Comparison of ENCODE assay signal across 13 cellular contexts in the genomic region with DNA sequence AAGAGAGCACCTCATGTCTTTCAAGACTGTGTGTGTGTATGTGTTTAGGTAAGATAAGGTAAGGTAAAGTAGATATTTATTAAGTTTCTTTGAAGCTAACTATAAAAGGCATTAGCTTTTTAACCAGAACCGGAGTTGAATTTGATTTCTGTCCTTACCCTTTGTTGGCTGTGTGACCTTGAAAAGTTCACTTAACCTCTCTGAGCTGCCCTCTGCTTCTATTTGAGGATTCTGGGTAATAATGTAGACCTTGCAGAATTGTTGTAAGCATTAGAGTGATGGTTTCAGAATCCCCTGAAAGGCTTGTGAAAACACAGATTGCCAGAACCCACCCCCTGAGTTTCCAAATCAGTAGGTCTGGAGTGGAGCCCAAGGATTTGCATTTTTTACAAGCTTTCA. TPM values are rescaled to one million over a fixed set of nuclear protein-coding genes. Genes with fewer than 3 reads are reported as not detected.
A peak's percentile ranks its signal among the peaks of the same experiment; 100 is the strongest.
DNase-seq lines count a peak whose midpoint lies in the region; ATAC-seq and TF ChIP-seq lines count a peak whose summit lies in the region.
"Had no signal": no experiment of that assay in that cellular context is flagged by ENCODE, and none has a peak within 500 bp of the region (broad histone marks: within the 10 kb centered on the region; RNA-seq: fewer than 3 reads in every experiment).

No MANE protein-coding gene starts in this region.

- H4K20me1 ChIP-seq in KMS-11 (ENCODE audit: insufficient read depth) = 0 out of 2 replicates have a peak, but pooled peaks cover 9% of the 10 kb centered on the region

- H3K27me3 ChIP-seq in CD4-positive, CD25-positive, alpha-beta regulatory T cell (ENCODE audit: control insufficient read depth, insufficient read depth, low read length) = no peaks in the 10 kb centered on the region
- no peaks in the 10 kb centered on the region for H3K27me3 ChIP-seq in KMS-11 (ENCODE audit: insufficient read depth, low read depth)
- H3K27me3 ChIP-seq in CD4-positive, alpha-beta memory T cell (ENCODE audit: insufficient read depth, low read length) = no peaks in the 10 kb centered on the region

- H3K4me3 Mint-ChIP-seq in CD4-positive, CD25-positive, alpha-beta regulatory T cell = peak overlapping the region in 1 of 4 donors; percentile 69
- H3K4me3 Mint-ChIP-seq in brain (peak overlapping the region in 2 of 5 experiments; percentile 6 to 68), osteocyte (ENCODE audit: unreplicated experiment) (peak overlapping the region; percentile 57)
- no peak overlapping the region for H3K4me3 Mint-ChIP-seq in CD4-positive, alpha-beta memory T cell
- H3K4me3 Mint-ChIP-seq: CD14-positive monocyte, T-cell had no signal

- ATAC-seq in CD4-positive, CD25-positive, alpha-beta regulatory T cell (ENCODE audit: low read depth in 2 of 2) = no peak
- ATAC-seq: T-cell had no signal

- CTCF ChIA-PET in CD4-positive, alpha-beta memory T cell (lab: Charles Lee; ENCODE audit: partially characterized antibody) = interaction anchor here (0.6 to 15.4 kb wide), 9 partner anchors 7 to 629 kb away, joined by 3 to 471 read pairs (median 4); partner anchors contain the start of gene LIMD1

- H3K4me2 ChIP-seq in KMS-11 = peak overlapping the region; percentile 21; the same call in 1 of the 2 replicates

- H3K4me1 Mint-ChIP-seq in CD4-positive, CD25-positive, alpha-beta regulatory T cell = peaks cover 9 to 38% (median 23%) of the 10 kb centered on the region in 4 donors
- H3K4me1 Mint-ChIP-seq in brain (peaks cover 48% of the 10 kb centered on the region), osteocyte (ENCODE audit: unreplicated experiment) (peaks cover 56% of the 10 kb centered on the region)
- peaks cover 15 to 36% (median 25%) of the 10 kb centered on the region in 4 donors for H3K4me1 Mint-ChIP-seq in CD4-positive, alpha-beta memory T cell

- no peaks in the 10 kb centered on the region for H3K9me3 Mint-ChIP-seq in CD4-positive, CD25-positive, alpha-beta regulatory T cell
- H3K9me3 Mint-ChIP-seq in brain (peaks cover 0 to 3% (median 0%) of the 10 kb centered on the region in 5 experiments), osteocyte (ENCODE audit: unreplicated experiment) (no peaks in the 10 kb centered on the region)
- no peaks in the 10 kb centered on the region for H3K9me3 Mint-ChIP-seq in CD4-positive, alpha-beta memory T cell
- H3K9me3 Mint-ChIP-seq: CD14-positive monocyte, T-cell had no signal

- H3K36me3 Mint-ChIP-seq in CD4-positive, CD25-positive, alpha-beta regulatory T cell = peaks cover 32% of the 10 kb centered on the region
- H3K36me3 Mint-ChIP-seq in brain (peaks cover 33% of the 10 kb centered on the region), osteocyte (ENCODE audit: unreplicated experiment) (peaks cover 6% of the 10 kb centered on the region)
- H3K36me3 Mint-ChIP-seq in CD4-positive, alpha-beta memory T cell = peaks cover 34 to 54% of the 10 kb centered on the region in 2 donors

- H3K27ac ChIP-seq in CD4-positive, CD25-positive, alpha-beta regulatory T cell (ENCODE audit: insufficient read depth, low read length, poor library complexity, severe bottlenecking) = no peak overlapping the region
- H3K27ac ChIP-seq in KMS-11 = peak overlapping the region; percentile 18; the same call in 1 of the 2 replicates
- H3K27ac ChIP-seq in CD4-positive, alpha-beta memory T cell (ENCODE audit: low read depth, low read length) = no peak overlapping the region

- POLR2A ChIA-PET in CD4-positive, alpha-beta memory T cell (lab: Charles Lee; ENCODE audit: partially characterized antibody) = interaction anchor here (1.2 to 3.5 kb wide), 2 partner anchors 10 to 27 kb away, joined by 4 to 18 read pairs; no protein-coding TSS in a partner anchor

- H3K79me2 ChIP-seq in KMS-11 (ENCODE audit: insufficient read depth, low read depth) = peaks cover 22% of the 10 kb centered on the region

- H3K9ac ChIP-seq in KMS-11 = no peak overlapping the region

- intact Hi-C loops in CD4-positive, alpha-beta memory T cell (cut with micrococcal nuclease) = loop anchor here (5.0 kb wide), 1 partner anchor 35 kb away; no protein-coding TSS in a partner anchor

- H3K9me3 ChIP-seq in CD4-positive, CD25-positive, alpha-beta regulatory T cell (ENCODE audit: control insufficient read depth in 2 of 2, low read length in 2 of 2) = no peaks in the 10 kb centered on the region
- no peaks in the 10 kb centered on the region for H3K9me3 ChIP-seq in CD4-positive, alpha-beta memory T cell (ENCODE audit: control insufficient read depth in 1 of 2, low read length in 2 of 2)

- no peak for TF ChIP-seq CTCF in KMS-11 (conservative IDR thresholded peaks at IDR 0.05; ENCODE audit: low read depth, low read length)
- TF ChIP-seq CTCF in brain (conservative IDR thresholded peaks at IDR 0.05) = no peak
- TF ChIP-seq CTCF in osteocyte (IDR thresholded peaks at IDR 0.05) = no peak

- no peak overlapping the region for H3K4me3 ChIP-seq in CD4-positive, CD25-positive, alpha-beta regulatory T cell (ENCODE audit: low read depth, low read length)
- H3K4me3 ChIP-seq in KMS-11 (IDR thresholded peaks at IDR 0.05; ENCODE audit: insufficient read depth, low read depth, low read length) = no peak overlapping the region
- no peak overlapping the region for H3K4me3 ChIP-seq in CD4-positive, alpha-beta memory T cell (ENCODE audit: low read length in 2 of 2)

- no peaks in the 10 kb centered on the region for H3K27me3 Mint-ChIP-seq in CD4-positive, CD25-positive, alpha-beta regulatory T cell
- H3K27me3 Mint-ChIP-seq in brain (no peaks in the 10 kb centered on the region), osteocyte (ENCODE audit: unreplicated experiment) (no peaks in the 10 kb centered on the region)
- H3K27me3 Mint-ChIP-seq in CD4-positive, alpha-beta memory T cell = no peaks in the 10 kb centered on the region
- H3K27me3 Mint-ChIP-seq: T-cell had no signal

- H2AFZ ChIP-seq in KMS-11 (ENCODE audit: low read depth) = no peak overlapping the region

- peak overlapping the region in 2 of 3 donors; percentile 10 to 68 for H3K27ac Mint-ChIP-seq in CD4-positive, CD25-positive, alpha-beta regulatory T cell
- H3K27ac Mint-ChIP-seq in brain = peak overlapping the region in 4 of 5 experiments; percentile 75 to 95 (median 94)
- peak overlapping the region; percentile 96 for H3K27ac Mint-ChIP-seq in osteocyte (ENCODE audit: unreplicated experiment)
- peak overlapping the region in 2 of 7 donors; percentile 12 to 52 for H3K27ac Mint-ChIP-seq in CD4-positive, alpha-beta memory T cell

- H3K4me1 ChIP-seq in CD4-positive, CD25-positive, alpha-beta regulatory T cell (ENCODE audit: control insufficient read depth, insufficient read depth, low read length, poor library complexity, severe bottlenecking) = peaks cover 18% of the 10 kb centered on the region
- peaks cover 56% of the 10 kb centered on the region for H3K4me1 ChIP-seq in KMS-11 (ENCODE audit: low read depth, poor library complexity, severe bottlenecking)
- H3K4me1 ChIP-seq in CD4-positive, alpha-beta memory T cell (ENCODE audit: insufficient read depth, low read length) = peaks cover 22% of the 10 kb centered on the region

- no peak for DNase-seq in CD4-positive, CD25-positive, alpha-beta regulatory T cell
- DNase-seq in osteocyte (ENCODE audit: extremely low spot score, unreplicated experiment) = no peak
- DNase-seq in DMS53 (lab: John Stamatoyannopoulos, UW) = no peak
- no peak for DNase-seq in NCI-H187 (lab: John Stamatoyannopoulos, UW)
- no peak for DNase-seq in CD4-positive, alpha-beta memory T cell
- DNase-seq: cortex of kidney; NCI-H1092; NCI-H2227 treated with DMSO at 0.1 percent for 48 hours; stimulated activated naive CD4-positive, alpha-beta T cell; T-cell had no signal

- H3K36me3 ChIP-seq in CD4-positive, CD25-positive, alpha-beta regulatory T cell (ENCODE audit: control insufficient read depth, insufficient read depth, low read length) = peaks cover 56% of the 10 kb centered on the region
- no peaks in the 10 kb centered on the region for H3K36me3 ChIP-seq in KMS-11 (ENCODE audit: insufficient read depth)
- peaks cover 12% of the 10 kb centered on the region for H3K36me3 ChIP-seq in CD4-positive, alpha-beta memory T cell (ENCODE audit: insufficient read depth, low read length)

RNA-seq across cellular contexts. Expression of gene SACM1L, which starts 21.6 kb away (rescaled TPM):
- total RNA-seq in CD4-positive, CD25-positive, alpha-beta regulatory T cell = 70.0 TPM
- 10 to 100 TPM; 13.4 to 23.3 (median 18.4) TPM for polyA plus RNA-seq in CD4-positive, CD25-positive, alpha-beta regulatory T cell
- 9.9 TPM for polyA plus RNA-seq in brain (ENCODE audit: insufficient read depth, low read depth, low replicate concordance)
- 38.3 and 40.8 TPM in 2 replicates for total RNA-seq in osteocyte
- 100 to 1,000 TPM in 1 of 2 experiments, 10 to 100 TPM in 1; 95.7 to 104 TPM for total RNA-seq in CD4-positive, alpha-beta memory T cell
- 10 to 100 TPM; 27.6 to 39.1 TPM for polyA plus RNA-seq in CD4-positive, alpha-beta memory T cell
